Comparison of ENCODE assay signal across 18 cellular contexts in the genomic region with DNA sequence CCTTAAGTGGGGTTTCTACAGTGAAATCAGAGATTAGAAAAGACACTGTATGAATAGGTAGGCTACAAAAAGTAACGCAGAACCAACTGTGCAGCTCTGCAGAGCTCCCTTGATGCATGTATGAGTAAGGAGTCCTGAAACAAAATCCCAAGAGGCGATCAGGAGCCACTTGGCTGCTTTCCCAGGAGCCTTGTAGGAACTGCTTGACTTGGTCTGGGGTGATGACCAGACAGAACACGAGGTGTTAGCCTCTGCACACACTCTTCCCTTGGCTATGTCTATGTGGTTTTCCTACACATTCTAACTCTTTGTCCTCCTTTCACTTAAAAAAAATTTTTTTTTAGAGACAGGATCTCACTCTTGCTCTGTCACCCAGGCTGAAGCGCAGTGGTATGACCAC. TPM values are rescaled to one million over a fixed set of nuclear protein-coding genes. Genes with fewer than 3 reads are reported as not detected.
DNase-seq lines count a peak whose midpoint lies in the region; ATAC-seq lines count a peak whose summit lies in the region.
"Had no signal": no experiment of that assay in that cellular context is flagged by ENCODE, and none has a peak within 500 bp of the region (broad histone marks: within the 10 kb centered on the region; RNA-seq: fewer than 3 reads in every experiment).

No MANE protein-coding gene starts in this region.

- H3K9me3 Mint-ChIP-seq in natural killer cell treated with Interleukin-12 subunit alpha and Interleukin-12 subunit beta and Interleukin-15 and Interleukin-18, amount 100 ng/mL, for 72 hours, result peaks cover 10% of the 10 kb centered on the region

- H3K4me3 Mint-ChIP-seq in natural killer cell treated with Interleukin-12 subunit alpha and Interleukin-12 subunit beta and Interleukin-15 and Interleukin-18, amount 100 ng/mL, for 72 hours, result no peak overlapping the region
- H3K4me3 Mint-ChIP-seq: activated B cell treated with CpG ODN at 0.5 μM for 24 hours, neural progenitor cell, T-cell had no signal

- ATAC-seq in HG02623 (IDR thresholded peaks at IDR 0.05; ENCODE audit: unreplicated experiment), result no peak
- ATAC-seq in natural killer cell treated with Interleukin-12 subunit alpha and Interleukin-12 subunit beta and Interleukin-15 and Interleukin-18, amount 100 ng/mL, for 72 hours, result no peak
- ATAC-seq: T-cell had no signal

- peaks cover 0 to 5% of the 10 kb centered on the region in 2 donors for H3K4me1 Mint-ChIP-seq in natural killer cell treated with Interleukin-12 subunit alpha and Interleukin-12 subunit beta and Interleukin-15 and Interleukin-18, amount 100 ng/mL, for 72 hours (ENCODE audit: low read depth in 2 of 2)

- peak; percentile 23 for DNase-seq in AG08395 (ENCODE audit: low spot score)
- peak; percentile 58 for DNase-seq in HCEC 1CT
- DNase-seq in astrocyte of the hippocampus (ENCODE audit: low read depth, low spot score), result peak; percentile 63
- peak; percentile 37 for DNase-seq in hepatic stellate cell (ENCODE audit: low spot score)
- no peak for DNase-seq in NCI-H1436 treated with DMSO at 0.1 percent for 48 hours (lab: John Stamatoyannopoulos, UW)
- DNase-seq in natural killer cell treated with Interleukin-12 subunit alpha and Interleukin-12 subunit beta and Interleukin-15 and Interleukin-18, amount 100 ng/mL, for 72 hours (ENCODE audit: low spot score), result no peak
- no peak for DNase-seq in ureter (ENCODE audit: low spot score)
- DNase-seq: activated B cell treated with CpG ODN at 0.5 μM for 24 hours; activated CD8-positive, alpha-beta memory T cell treated with anti-CD3 and anti-CD28 coated beads for 24 hours; colonic mucosa; MV-4-11; NCI-H2107; NCI-H82; sigmoid colon; stimulated activated CD4-positive, alpha-beta T cell treated with anti-CD3 and anti-CD28 coated beads, Interleukin-2, amount 100 ng/mL, for 24 hours; T-cell had no signal

- H3K36me3 Mint-ChIP-seq in natural killer cell treated with Interleukin-12 subunit alpha and Interleukin-12 subunit beta and Interleukin-15 and Interleukin-18, amount 100 ng/mL, for 72 hours, result no peaks in the 10 kb centered on the region
- H3K36me3 Mint-ChIP-seq: T-cell had no signal

- H3K27ac Mint-ChIP-seq in natural killer cell treated with Interleukin-12 subunit alpha and Interleukin-12 subunit beta and Interleukin-15 and Interleukin-18, amount 100 ng/mL, for 72 hours, result no peak overlapping the region
- H3K27ac Mint-ChIP-seq: activated B cell treated with CpG ODN at 0.5 μM for 24 hours, neural progenitor cell, T-cell had no signal

- H3K27me3 Mint-ChIP-seq in natural killer cell treated with Interleukin-12 subunit alpha and Interleukin-12 subunit beta and Interleukin-15 and Interleukin-18, amount 100 ng/mL, for 72 hours, result peaks cover 0 to 18% of the 10 kb centered on the region in 2 donors
- H3K27me3 Mint-ChIP-seq: activated B cell treated with CpG ODN at 0.5 μM for 24 hours had no signal

RNA-seq across cellular contexts. Expression of a gene that starts 22.8 kb away (rescaled TPM):
- 10 to 100 TPM; 26.7 to 35.8 TPM for total RNA-seq in natural killer cell treated with Interleukin-12 subunit alpha and Interleukin-12 subunit beta and Interleukin-15 and Interleukin-18, amount 100 ng/mL, for 72 hours
- 12.6 TPM for total RNA-seq in ureter

Comparison
In these comparisons a context has a peak if more than half of its experiments do, and no peak if none do; other contexts are left out.
1. DNase-seq: peak in AG08395 (single experiment), HCEC 1CT (single experiment), astrocyte of the hippocampus (single experiment) and hepatic stellate cell (single experiment); none in NCI-H1436 treated with DMSO at 0.1 percent for 48 hours (single experiment), natural killer cell treated with Interleukin-12 subunit alpha and Interleukin-12 subunit beta and Interleukin-15 and Interleukin-18, amount 100 ng/mL, for 72 hours (single experiment) and ureter (single experiment).